In genomic region chr1:183806086-183806485, GRCh38 we compare ENCODE assay signal across 9 cellular contexts. TPM values are rescaled to one million over a fixed set of nuclear protein-coding genes. Genes with fewer than 3 reads are reported as not detected.
DNase-seq lines count a peak whose midpoint lies in the region; ATAC-seq, FAIRE-seq and TF ChIP-seq lines count a peak whose summit lies in the region.
"Had no signal": no experiment of that assay in that cellular context is flagged by ENCODE, and none has a peak within 500 bp of the region (broad histone marks: within the 10 kb centered on the region; RNA-seq: fewer than 3 reads in every experiment).

No MANE protein-coding gene starts in this region.

- DNase-seq in HFF-Myc (ENCODE audit: extremely low read depth, low read depth) (no peak), astrocyte of the spinal cord (ENCODE audit: low read depth, low spot score) (peak; percentile 61), HepG2 (ENCODE audit: low spot score) (no peak), substantia nigra (lab: John Stamatoyannopoulos, UW) (peak in 1 of 49 donors; percentile 19), hepatic stellate cell (ENCODE audit: low spot score) (no peak), foreskin melanocyte (no peak)
- DNase-seq: activated T-cell treated with anti-CD3 and anti-CD28 coated beads for 4 hours had no signal

- in situ Hi-C loops in astrocyte of the spinal cord (cut with HindIII; ENCODE audit: low sequenced_read_pairs): no loop called here
- in situ Hi-C loops in HepG2 (cut with HindIII; ENCODE audit: extremely low pct_ligation_motif_present, low pct_unique_long_range_greater_than_20kb): no loop called here

- TF ChIP-seq EP300 in HepG2 (IDR thresholded peaks at IDR 0.05; ENCODE audit: low read depth in 2 of 2, low read length in 2 of 2) (no peak), HepG2 (CRISPR knock-in tag; IDR thresholded peaks at IDR 0.05; ENCODE audit: borderline replicate concordance) (no peak)

- no peak for TF ChIP-seq CTCF in HFF-Myc (IDR thresholded peaks at IDR 0.05; ENCODE audit: low read depth, low read length, missing control alignments)
- TF ChIP-seq CTCF in astrocyte of the spinal cord (IDR thresholded peaks at IDR 0.05; ENCODE audit: low read depth, low read length): no peak
- TF ChIP-seq CTCF in HepG2 (CRISPR knock-in tag; IDR thresholded peaks at IDR 0.05): no peak

- peaks cover 23% of the 10 kb centered on the region for H3K4me1 ChIP-seq in HepG2 (ENCODE audit: insufficient read depth, low read length)

- intact Hi-C loops in HepG2 (cut with micrococcal nuclease; ENCODE audit: unreplicated experiment): loop anchor here (5.0 kb wide), 1 partner anchor 36 kb away; no protein-coding TSS in a partner anchor

- ATAC-seq in HepG2 (no peak), HG03045 (IDR thresholded peaks at IDR 0.05; ENCODE audit: unreplicated experiment) (no peak), GM21526 (IDR thresholded peaks at IDR 0.05; ENCODE audit: low FRiP score, unreplicated experiment) (no peak)

- H3K27ac ChIP-seq in HepG2 (ENCODE audit: extremely low read length, insufficient read depth, low read length) (no peak overlapping the region), substantia nigra (ENCODE audit: low read depth, low read length, poor library complexity, severe bottlenecking) (peak overlapping the region; percentile 77)

- no peaks in the 10 kb centered on the region for H4K20me1 ChIP-seq in HepG2 (ENCODE audit: insufficient read depth, low read length)

- H3K9ac ChIP-seq in HepG2 (ENCODE audit: insufficient read depth, low read depth, low read length): peak overlapping the region; percentile 42; the same call in 1 of the 2 replicates

- H3K4me2 ChIP-seq in HepG2 (ENCODE audit: low read depth, low read length): peak overlapping the region; percentile 88

- POLR2A ChIA-PET in HepG2 (lab: Yijun Ruan, JAX): interaction anchor here (1.1 to 1.5 kb wide), 3 partner anchors 25 to 110 kb away, joined by 3 to 5 read pairs (median 4); no protein-coding TSS in a partner anchor

- 34% methylated on average over 3 of the region's 3 CpGs for WGBS in HepG2 (ENCODE audit: low lambda C conversion rate)

- H3K27me3 ChIP-seq in HepG2 (ENCODE audit: control insufficient read depth in 1 of 2, insufficient read depth in 2 of 2, low read length in 2 of 2): no peaks in the 10 kb centered on the region; a peak in 1 of 5 replicates

- no peak for FAIRE-seq in HepG2 (lab: Jason Lieb, UNC)

- no peak overlapping the region for H2AFZ ChIP-seq in HepG2 (ENCODE audit: low read length)

- no peaks in the 10 kb centered on the region for H3K36me3 ChIP-seq in HepG2 (replicated peaks in 1 of 2; ENCODE audit: control insufficient read depth in 1 of 2, insufficient read depth in 2 of 2, low read length in 2 of 2)

- H3K4me3 ChIP-seq in HFF-Myc (replicated peaks; ENCODE audit: low read depth, low read length) (peak overlapping the region; percentile 80), astrocyte of the spinal cord (ENCODE audit: low read depth, low read length) (peak overlapping the region; percentile 75), HepG2 (replicated peaks in 1 of 3; ENCODE audit: insufficient read depth in 1 of 3, low read depth in 2 of 3, low read length in 3 of 3) (peak overlapping the region; percentile 38 to 72 (median 39); a peak in 4 of 6 replicates)

- no peaks in the 10 kb centered on the region for H3K79me2 ChIP-seq in HepG2 (ENCODE audit: insufficient read depth, low read length)

- CTCF ChIA-PET in HepG2 (lab: Yijun Ruan, JAX; ENCODE audit: low intra/inter-chr PET ratio, low total read pairs): no interaction called here

- TF ChIP-seq POLR2A in HepG2 (IDR thresholded peaks at IDR 0.05; ENCODE audit: insufficient read depth in 1 of 2, low read depth in 2 of 2, low read length in 2 of 2): no peak

- no peaks in the 10 kb centered on the region for H3K9me3 ChIP-seq in HepG2 (ENCODE audit: low read length)

- BruUV-seq in HepG2 (replicated peaks; lab: Mats Ljungman, UMichigan): no TSS peak

- no peak for TF ChIP-seq RAD21 in HepG2 (CRISPR knock-in tag; IDR thresholded peaks at IDR 0.05)

TF ChIP-seq in HepG2, 621 proteins besides CTCF, POLR2A, EP300 and RAD21:
- TF ChIP-seq ZNF362 (CRISPR knock-in tag; IDR thresholded peaks at IDR 0.05; ENCODE audit: borderline replicate concordance): no peak
- no peak for TF ChIP-seq PHF21A (CRISPR knock-in tag; IDR thresholded peaks at IDR 0.05)
- TF ChIP-seq HNF4A (CRISPR knock-in tag; IDR thresholded peaks at IDR 0.05): peak; percentile 32; the same call in 1 of the 2 replicates

RNA-seq across cellular contexts. Expression of gene RGL1, which starts 1.2 kb away (rescaled TPM):
- 4.7 and 5.7 TPM in 2 replicates for total RNA-seq in HepG2 (2016; rRNA removed; fragmentation: Illumina TruSeq; extraction: Trizol)
- total RNA-seq in HepG2 (2016; cell fraction: cytosol; rRNA removed; fragmentation: Illumina TruSeq; extraction: Trizol; ENCODE audit: low read depth): 0.81 and 1.1 TPM in 2 replicates
- 4.3 and 5.7 TPM in 2 replicates for total RNA-seq in HepG2 (2016; cell fraction: insoluble cytoplasmic fraction; rRNA removed; fragmentation: Illumina TruSeq; extraction: Trizol)
- 2.6 and 2.8 TPM in 2 replicates for total RNA-seq in HepG2 (2016; cell fraction: membrane; rRNA removed; fragmentation: Illumina TruSeq; extraction: Trizol)
- total RNA-seq in HepG2 (2016; cell fraction: nucleus; rRNA removed; fragmentation: Illumina TruSeq; extraction: Trizol): 5.2 and 5.9 TPM in 2 replicates
- polyA plus RNA-seq in HepG2 (2011; rRNA removed): 3.4 and 3.5 TPM in 2 replicates
- polyA plus RNA-seq in HepG2 (2011; cell fraction: cytosol; rRNA removed): 2.4 and 3.1 TPM in 2 replicates
- 2.7 and 2.8 TPM in 2 replicates for polyA plus RNA-seq in HepG2 (2011; cell fraction: nucleus; rRNA removed)
- polyA plus RNA-seq in HepG2 (2012): 1.8 and 1.9 TPM in 2 replicates
- polyA plus RNA-seq in HepG2 (2016; cell fraction: cytosol; fragmentation: Illumina TruSeq; extraction: Trizol; ENCODE audit: low read depth): 0.16 and 0.20 TPM in 2 replicates
- polyA plus RNA-seq in HepG2 (2016; cell fraction: insoluble cytoplasmic fraction; fragmentation: Illumina TruSeq; extraction: Trizol; ENCODE audit: low read depth): 5.0 and 5.2 TPM in 2 replicates
- polyA plus RNA-seq in HepG2 (2016; cell fraction: membrane; fragmentation: Illumina TruSeq; extraction: Trizol; ENCODE audit: low read depth): 1.2 and 1.3 TPM in 2 replicates
- 5.2 and 5.4 TPM in 2 replicates for polyA plus RNA-seq in HepG2 (2016; cell fraction: nucleus; fragmentation: Illumina TruSeq; extraction: Trizol; ENCODE audit: insufficient read depth, low read depth)
- 1.8 and 3.3 TPM in 2 replicates for polyA minus RNA-seq in HepG2 (2011; rRNA and poly(A)+ RNA removed; ENCODE audit: low replicate concordance)
- 2.6 and 3.0 TPM in 2 replicates for polyA minus RNA-seq in HepG2 (2011; cell fraction: cytosol; rRNA and poly(A)+ RNA removed)
- polyA minus RNA-seq in HepG2 (2011; cell fraction: nucleus; rRNA and poly(A)+ RNA removed): 6.7 and 7.7 TPM in 2 replicates
